ENCODE assay signal across 1 cellular context in the genomic region with DNA sequence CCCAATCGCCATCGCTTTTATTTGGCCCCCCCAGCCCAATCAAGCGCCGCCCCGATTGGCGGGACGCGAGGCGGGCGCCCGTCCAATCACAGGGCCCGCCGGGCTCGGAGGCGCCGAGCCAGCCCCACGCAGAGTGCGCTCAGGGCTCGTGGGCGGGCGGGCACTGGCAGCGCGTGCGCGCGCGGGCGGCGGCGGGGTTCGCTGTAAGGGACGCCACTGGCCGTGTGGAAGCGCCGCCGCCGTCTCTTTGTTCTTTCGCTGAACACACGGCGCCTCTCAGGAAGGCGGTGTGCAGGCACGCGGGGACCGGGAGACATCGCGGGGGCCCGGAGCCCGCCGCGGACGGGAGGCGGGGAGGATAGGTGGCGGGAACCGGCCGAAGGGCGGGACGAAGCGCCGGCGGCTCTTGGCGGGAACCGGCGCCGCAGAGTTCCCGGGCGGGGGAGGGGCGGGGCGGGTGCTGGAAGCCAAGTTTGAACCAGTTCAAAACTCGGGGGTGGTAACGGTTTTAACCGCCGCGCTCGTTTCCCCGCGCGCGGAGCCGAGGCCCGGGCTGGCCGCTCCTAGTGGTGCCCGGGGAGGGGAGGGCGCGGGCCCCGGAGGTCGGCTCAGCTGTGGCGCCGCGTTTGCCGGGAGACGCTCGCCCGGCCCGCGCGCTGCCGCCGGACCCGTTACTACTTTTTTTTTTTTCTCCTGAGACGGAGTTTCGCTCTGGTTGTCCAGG.
TF ChIP-seq lines count a peak whose summit lies in the region.

No MANE protein-coding gene starts in this region.

TF ChIP-seq in HEK293, 187 proteins besides CTCF, POLR2A, EP300 and RAD21 (continued from another document and continues in another):
- TF ChIP-seq ZSCAN4 (tag by site-specific recombination; IDR thresholded peaks at IDR 0.05) (peak; percentile 83), ZNF266 (tag by site-specific recombination; IDR thresholded peaks at IDR 0.05; ENCODE audit: low read depth) (no peak), SALL2 (tag by site-specific recombination; IDR thresholded peaks at IDR 0.05; ENCODE audit: borderline replicate concordance) (no peak), ZNF311 (tag by site-specific recombination; IDR thresholded peaks at IDR 0.05; ENCODE audit: borderline replicate concordance) (no peak), ZNF692 (tag by site-specific recombination; IDR thresholded peaks at IDR 0.05) (peak; percentile 90), BCL11A (tag by site-specific recombination; IDR thresholded peaks at IDR 0.05; ENCODE audit: low read depth) (no peak), FEZF1 (tag by site-specific recombination; IDR thresholded peaks at IDR 0.05) (no peak; the same call in 1 of the 2 replicates), ZNF529 (tag by site-specific recombination; IDR thresholded peaks at IDR 0.05; ENCODE audit: insufficient replicate concordance) (no peak), SCRT1 (tag by site-specific recombination; IDR thresholded peaks at IDR 0.05; ENCODE audit: borderline replicate concordance) (no peak), SCRT2 (tag by site-specific recombination; IDR thresholded peaks at IDR 0.05) (no peak), ZBTB49 (tag by site-specific recombination; IDR thresholded peaks at IDR 0.05; ENCODE audit: low read depth) (no peak), ZSCAN23 (tag by site-specific recombination; IDR thresholded peaks at IDR 0.05) (0 out of 2 replicates have a peak, but pooled peaks have one; percentile 47), PRDM1 (tag by site-specific recombination; IDR thresholded peaks at IDR 0.05) (no peak), ZNF704 (tag by site-specific recombination; IDR thresholded peaks at IDR 0.05) (no peak), ZNF514 (tag by site-specific recombination; IDR thresholded peaks at IDR 0.05) (no peak), ZNF501 (tag by site-specific recombination; IDR thresholded peaks at IDR 0.05) (peak; percentile 47; the same call in 1 of the 2 replicates), ZSCAN5A (tag by site-specific recombination; IDR thresholded peaks at IDR 0.05) (peak; percentile 73), ZNF404 (tag by site-specific recombination; IDR thresholded peaks at IDR 0.05) (no peak), PBX3 (CRISPR knock-in tag; IDR thresholded peaks at IDR 0.05) (peak; percentile 88; the same call in 1 of the 2 replicates), ZNF280D (tag by site-specific recombination; IDR thresholded peaks at IDR 0.05) (no peak), ZNF707 (tag by site-specific recombination; IDR thresholded peaks at IDR 0.05) (no peak), ZNF518A (tag by site-specific recombination; conservative IDR thresholded peaks at IDR 0.05; ENCODE audit: low read depth) (no peak)
- TF ChIP-seq, protein P1, sequence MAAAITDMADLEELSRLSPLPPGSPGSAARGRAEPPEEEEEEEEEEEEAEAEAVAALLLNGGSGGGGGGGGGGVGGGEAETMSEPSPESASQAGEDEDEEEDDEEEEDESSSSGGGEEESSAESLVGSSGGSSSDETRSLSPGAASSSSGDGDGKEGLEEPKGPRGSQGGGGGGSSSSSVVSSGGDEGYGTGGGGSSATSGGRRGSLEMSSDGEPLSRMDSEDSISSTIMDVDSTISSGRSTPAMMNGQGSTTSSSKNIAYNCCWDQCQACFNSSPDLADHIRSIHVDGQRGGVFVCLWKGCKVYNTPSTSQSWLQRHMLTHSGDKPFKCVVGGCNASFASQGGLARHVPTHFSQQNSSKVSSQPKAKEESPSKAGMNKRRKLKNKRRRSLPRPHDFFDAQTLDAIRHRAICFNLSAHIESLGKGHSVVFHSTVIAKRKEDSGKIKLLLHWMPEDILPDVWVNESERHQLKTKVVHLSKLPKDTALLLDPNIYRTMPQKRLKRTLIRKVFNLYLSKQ (tag by site-specific recombination; IDR thresholded peaks at IDR 0.05; ENCODE audit: borderline replicate concordance): no peak
- TF ChIP-seq, protein P2, sequence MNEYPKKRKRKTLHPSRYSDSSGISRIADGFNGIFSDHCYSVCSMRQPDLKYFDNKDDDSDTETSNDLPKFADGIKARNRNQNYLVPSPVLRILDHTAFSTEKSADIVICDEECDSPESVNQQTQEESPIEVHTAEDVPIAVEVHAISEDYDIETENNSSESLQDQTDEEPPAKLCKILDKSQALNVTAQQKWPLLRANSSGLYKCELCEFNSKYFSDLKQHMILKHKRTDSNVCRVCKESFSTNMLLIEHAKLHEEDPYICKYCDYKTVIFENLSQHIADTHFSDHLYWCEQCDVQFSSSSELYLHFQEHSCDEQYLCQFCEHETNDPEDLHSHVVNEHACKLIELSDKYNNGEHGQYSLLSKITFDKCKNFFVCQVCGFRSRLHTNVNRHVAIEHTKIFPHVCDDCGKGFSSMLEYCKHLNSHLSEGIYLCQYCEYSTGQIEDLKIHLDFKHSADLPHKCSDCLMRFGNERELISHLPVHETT (tag by site-specific recombination; IDR thresholded peaks at IDR 0.05): no peak
